Comparison of ENCODE assay signal across 16 cellular contexts in genomic region chr1:5880630-5881405, GRCh38.
"Had no signal": no experiment of that assay in that cellular context is flagged by ENCODE, and none has a peak within 500 bp of the region (broad histone marks: within the 10 kb centered on the region; RNA-seq: fewer than 3 reads in every experiment).

No MANE protein-coding gene starts in this region.

- H3K9me3 ChIP-seq: MG63, SK-N-SH had no signal

- H3K27me3 ChIP-seq: MG63 had no signal

- H3K36me3 ChIP-seq: MG63 had no signal

- H3K4me3 ChIP-seq: MG63 had no signal

- DNase-seq: IMR-90, Karpas-422, KG1, MG63, NCI-H1092 treated with DMSO at 0.1 percent for 48 hours, NCI-H1436, NCI-H187, NCI-H2029, NCI-H2227 treated with DMSO at 0.1 percent for 48 hours, NCI-H524, NCI-H526 treated with DMSO at 0.1 percent for 48 hours, NCI-H774, RPMI8226, SHP77, SK-N-SH had no signal

- ATAC-seq: HepG2 had no signal
